ENCODE assay signal across 1 cellular context in the genomic region with DNA sequence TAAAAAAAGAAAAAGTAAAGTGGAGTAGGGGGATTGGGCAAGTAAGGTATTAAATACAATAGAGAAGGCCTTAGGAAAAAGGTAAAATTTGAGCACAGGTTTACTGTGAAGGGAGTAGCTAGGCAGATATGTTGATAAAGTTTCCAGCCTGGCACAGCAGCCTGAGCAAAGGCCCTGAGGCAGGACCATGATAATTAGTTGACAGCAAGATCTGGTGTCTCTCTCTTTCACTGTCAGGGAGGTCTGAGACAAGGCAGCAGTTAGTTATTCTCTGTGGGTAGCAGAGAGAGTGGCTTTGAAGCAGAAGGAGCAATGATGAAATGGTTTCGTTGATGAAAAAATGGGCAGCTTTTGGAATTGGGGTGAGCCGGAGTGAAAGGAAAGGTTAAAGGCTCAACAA.
TF ChIP-seq lines count a peak whose summit lies in the region.

No MANE protein-coding gene starts in this region.

TF ChIP-seq in GM23338, 12 proteins besides CTCF, POLR2A, EP300 and RAD21 (continued from another document):
- no peak for TF ChIP-seq EZH2 (IDR thresholded peaks at IDR 0.05; ENCODE audit: low read depth, unreplicated experiment)
- TF ChIP-seq CREB1 (CRISPR knock-in tag; IDR thresholded peaks at IDR 0.05; ENCODE audit: low read depth) = no peak
